In the genomic region with DNA sequence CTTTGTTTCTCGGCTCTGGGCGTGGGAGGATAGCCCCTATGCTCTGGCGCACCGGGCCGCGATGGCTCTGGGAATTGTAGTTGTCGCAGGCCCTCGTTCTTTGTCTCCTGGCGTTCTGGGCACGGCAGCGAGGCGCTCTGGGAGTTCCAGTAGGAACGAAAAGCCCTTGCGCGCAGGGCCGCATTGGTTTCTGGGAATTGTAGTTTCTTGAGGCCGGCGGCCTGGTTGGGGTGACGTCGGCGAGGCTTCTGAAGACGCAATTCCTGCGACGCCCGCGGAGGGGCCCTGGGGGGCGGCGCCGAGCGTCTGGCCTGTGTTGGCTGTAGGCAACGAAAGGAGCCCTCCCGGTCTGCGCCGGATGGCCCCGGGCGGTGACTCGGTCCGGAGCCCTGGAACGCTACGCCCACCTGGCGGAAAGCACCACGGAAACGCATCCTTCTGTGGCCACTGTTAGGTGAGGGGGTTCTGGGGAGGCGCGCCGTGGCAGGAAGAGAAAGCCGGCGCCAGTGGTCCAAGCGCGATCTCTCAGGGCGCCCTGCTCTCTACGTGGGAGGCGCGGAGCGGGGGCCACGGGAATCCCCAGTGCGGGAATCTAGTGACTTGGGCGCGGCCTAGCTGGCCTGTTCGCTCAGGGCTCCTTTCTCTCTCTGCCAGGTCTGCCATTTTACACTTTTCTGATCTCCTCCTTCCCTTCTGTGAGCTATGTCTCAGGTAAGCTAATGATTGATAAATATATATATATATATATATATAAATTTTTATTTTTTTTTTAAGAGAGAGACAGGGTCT, we compare ENCODE assay signal across 1 cellular context.
TF ChIP-seq lines count a peak whose summit lies in the region.

A gene (plus strand): TSS at position 305 of the 789 bp plus-strand sequence. CDS start 398 bp downstream, at position 703.

TF ChIP-seq in HepG2, 621 proteins besides CTCF, POLR2A, EP300 and RAD21 (continued from another document and continues in another):
- TF ChIP-seq, protein P1, sequence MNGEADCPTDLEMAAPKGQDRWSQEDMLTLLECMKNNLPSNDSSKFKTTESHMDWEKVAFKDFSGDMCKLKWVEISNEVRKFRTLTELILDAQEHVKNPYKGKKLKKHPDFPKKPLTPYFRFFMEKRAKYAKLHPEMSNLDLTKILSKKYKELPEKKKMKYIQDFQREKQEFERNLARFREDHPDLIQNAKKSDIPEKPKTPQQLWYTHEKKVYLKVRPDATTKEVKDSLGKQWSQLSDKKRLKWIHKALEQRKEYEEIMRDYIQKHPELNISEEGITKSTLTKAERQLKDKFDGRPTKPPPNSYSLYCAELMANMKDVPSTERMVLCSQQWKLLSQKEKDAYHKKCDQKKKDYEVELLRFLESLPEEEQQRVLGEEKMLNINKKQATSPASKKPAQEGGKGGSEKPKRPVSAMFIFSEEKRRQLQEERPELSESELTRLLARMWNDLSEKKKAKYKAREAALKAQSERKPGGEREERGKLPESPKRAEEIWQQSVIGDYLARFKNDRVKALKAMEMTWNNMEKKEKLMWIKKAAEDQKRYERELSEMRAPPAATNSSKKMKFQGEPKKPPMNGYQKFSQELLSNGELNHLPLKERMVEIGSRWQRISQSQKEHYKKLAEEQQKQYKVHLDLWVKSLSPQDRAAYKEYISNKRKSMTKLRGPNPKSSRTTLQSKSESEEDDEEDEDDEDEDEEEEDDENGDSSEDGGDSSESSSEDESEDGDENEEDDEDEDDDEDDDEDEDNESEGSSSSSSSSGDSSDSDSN (CRISPR knock-in tag; IDR thresholded peaks at IDR 0.05) = peak; percentile 74; the same call in 1 of the 2 replicates
- TF ChIP-seq CREM (IDR thresholded peaks at IDR 0.05) = peak; percentile 90
- peak; percentile 63; the same call in 1 of the 2 replicates for TF ChIP-seq CREM (CRISPR knock-in tag; IDR thresholded peaks at IDR 0.05)
- TF ChIP-seq, protein P2, sequence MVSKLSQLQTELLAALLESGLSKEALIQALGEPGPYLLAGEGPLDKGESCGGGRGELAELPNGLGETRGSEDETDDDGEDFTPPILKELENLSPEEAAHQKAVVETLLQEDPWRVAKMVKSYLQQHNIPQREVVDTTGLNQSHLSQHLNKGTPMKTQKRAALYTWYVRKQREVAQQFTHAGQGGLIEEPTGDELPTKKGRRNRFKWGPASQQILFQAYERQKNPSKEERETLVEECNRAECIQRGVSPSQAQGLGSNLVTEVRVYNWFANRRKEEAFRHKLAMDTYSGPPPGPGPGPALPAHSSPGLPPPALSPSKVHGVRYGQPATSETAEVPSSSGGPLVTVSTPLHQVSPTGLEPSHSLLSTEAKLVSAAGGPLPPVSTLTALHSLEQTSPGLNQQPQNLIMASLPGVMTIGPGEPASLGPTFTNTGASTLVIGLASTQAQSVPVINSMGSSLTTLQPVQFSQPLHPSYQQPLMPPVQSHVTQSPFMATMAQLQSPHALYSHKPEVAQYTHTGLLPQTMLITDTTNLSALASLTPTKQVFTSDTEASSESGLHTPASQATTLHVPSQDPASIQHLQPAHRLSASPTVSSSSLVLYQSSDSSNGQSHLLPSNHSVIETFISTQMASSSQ (IDR thresholded peaks at IDR 0.05; ENCODE audit: low read depth) = no peak
- TF ChIP-seq, protein P2 (CRISPR knock-in tag; IDR thresholded peaks at IDR 0.05; ENCODE audit: borderline replicate concordance) = no peak
- TF ChIP-seq, protein P3, sequence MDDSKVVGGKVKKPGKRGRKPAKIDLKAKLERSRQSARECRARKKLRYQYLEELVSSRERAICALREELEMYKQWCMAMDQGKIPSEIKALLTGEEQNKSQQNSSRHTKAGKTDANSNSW (CRISPR knock-in tag; IDR thresholded peaks at IDR 0.05; ENCODE audit: borderline replicate concordance) = 0 out of 2 replicates have a peak, but pooled peaks have one; percentile 43
- no peak; the same call in 1 of the 2 replicates for TF ChIP-seq ZBTB3 (CRISPR knock-in tag; IDR thresholded peaks at IDR 0.05; ENCODE audit: borderline replicate concordance, low read depth)
- TF ChIP-seq RXRA (CRISPR knock-in tag; IDR thresholded peaks at IDR 0.05) = peak; percentile 22; the same call in 1 of the 2 replicates
- no peak; the same call in 1 of the 2 replicates for TF ChIP-seq GABPA (IDR thresholded peaks at IDR 0.05; ENCODE audit: low read depth, low read length)
- TF ChIP-seq GABPA (CRISPR knock-in tag; IDR thresholded peaks at IDR 0.05; ENCODE audit: low read depth) = peak; percentile 76; the same call in 1 of the 2 replicates
- no peak for TF ChIP-seq ZNF263 (CRISPR knock-in tag; IDR thresholded peaks at IDR 0.05)
- TF ChIP-seq, protein P4, sequence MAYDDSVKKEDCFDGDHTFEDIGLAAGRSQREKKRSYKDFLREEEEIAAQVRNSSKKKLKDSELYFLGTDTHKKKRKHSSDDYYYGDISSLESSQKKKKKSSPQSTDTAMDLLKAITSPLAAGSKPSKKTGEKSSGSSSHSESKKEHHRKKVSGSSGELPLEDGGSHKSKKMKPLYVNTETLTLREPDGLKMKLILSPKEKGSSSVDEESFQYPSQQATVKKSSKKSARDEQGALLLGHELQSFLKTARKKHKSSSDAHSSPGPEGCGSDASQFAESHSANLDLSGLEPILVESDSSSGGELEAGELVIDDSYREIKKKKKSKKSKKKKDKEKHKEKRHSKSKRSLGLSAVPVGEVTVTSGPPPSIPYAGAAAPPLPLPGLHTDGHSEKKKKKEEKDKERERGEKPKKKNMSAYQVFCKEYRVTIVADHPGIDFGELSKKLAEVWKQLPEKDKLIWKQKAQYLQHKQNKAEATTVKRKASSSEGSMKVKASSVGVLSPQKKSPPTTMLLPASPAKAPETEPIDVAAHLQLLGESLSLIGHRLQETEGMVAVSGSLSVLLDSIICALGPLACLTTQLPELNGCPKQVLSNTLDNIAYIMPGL (CRISPR knock-in tag; IDR thresholded peaks at IDR 0.05; ENCODE audit: borderline replicate concordance in 1 of 2, low read depth in 1 of 2) = peak; percentile 15 to 74; a peak in 3 of 4 replicates
- TF ChIP-seq, protein P5, sequence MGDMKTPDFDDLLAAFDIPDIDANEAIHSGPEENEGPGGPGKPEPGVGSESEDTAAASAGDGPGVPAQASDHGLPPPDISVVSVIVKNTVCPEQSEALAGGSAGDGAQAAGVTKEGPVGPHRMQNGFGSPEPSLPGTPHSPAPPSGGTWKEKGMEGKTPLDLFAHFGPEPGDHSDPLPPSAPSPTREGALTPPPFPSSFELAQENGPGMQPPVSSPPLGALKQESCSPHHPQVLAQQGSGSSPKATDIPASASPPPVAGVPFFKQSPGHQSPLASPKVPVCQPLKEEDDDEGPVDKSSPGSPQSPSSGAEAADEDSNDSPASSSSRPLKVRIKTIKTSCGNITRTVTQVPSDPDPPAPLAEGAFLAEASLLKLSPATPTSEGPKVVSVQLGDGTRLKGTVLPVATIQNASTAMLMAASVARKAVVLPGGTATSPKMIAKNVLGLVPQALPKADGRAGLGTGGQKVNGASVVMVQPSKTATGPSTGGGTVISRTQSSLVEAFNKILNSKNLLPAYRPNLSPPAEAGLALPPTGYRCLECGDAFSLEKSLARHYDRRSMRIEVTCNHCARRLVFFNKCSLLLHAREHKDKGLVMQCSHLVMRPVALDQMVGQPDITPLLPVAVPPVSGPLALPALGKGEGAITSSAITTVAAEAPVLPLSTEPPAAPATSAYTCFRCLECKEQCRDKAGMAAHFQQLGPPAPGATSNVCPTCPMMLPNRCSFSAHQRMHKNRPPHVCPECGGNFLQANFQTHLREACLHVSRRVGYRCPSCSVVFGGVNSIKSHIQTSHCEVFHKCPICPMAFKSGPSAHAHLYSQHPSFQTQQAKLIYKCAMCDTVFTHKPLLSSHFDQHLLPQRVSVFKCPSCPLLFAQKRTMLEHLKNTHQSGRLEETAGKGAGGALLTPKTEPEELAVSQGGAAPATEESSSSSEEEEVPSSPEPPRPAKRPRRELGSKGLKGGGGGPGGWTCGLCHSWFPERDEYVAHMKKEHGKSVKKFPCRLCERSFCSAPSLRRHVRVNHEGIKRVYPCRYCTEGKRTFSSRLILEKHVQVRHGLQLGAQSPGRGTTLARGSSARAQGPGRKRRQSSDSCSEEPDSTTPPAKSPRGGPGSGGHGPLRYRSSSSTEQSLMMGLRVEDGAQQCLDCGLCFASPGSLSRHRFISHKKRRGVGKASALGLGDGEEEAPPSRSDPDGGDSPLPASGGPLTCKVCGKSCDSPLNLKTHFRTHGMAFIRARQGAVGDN (CRISPR knock-in tag; IDR thresholded peaks at IDR 0.05) = peak; percentile 79
- peak; percentile 61 for TF ChIP-seq SALL1 (CRISPR knock-in tag; IDR thresholded peaks at IDR 0.05)
- TF ChIP-seq U2AF1 (optimal IDR thresholded peaks at IDR 0.05; ENCODE audit: low read depth, low read length) = peak; percentile 25
- peak; percentile 53 for TF ChIP-seq KMT2A (CRISPR knock-in tag; IDR thresholded peaks at IDR 0.05)
- TF ChIP-seq MEIS2 (CRISPR knock-in tag; IDR thresholded peaks at IDR 0.05) = no peak; the same call in 1 of the 2 replicates
- TF ChIP-seq ELF1 (CRISPR knock-in tag; IDR thresholded peaks at IDR 0.05) = no peak; the same call in 1 of the 2 replicates
- TF ChIP-seq, protein P6, sequence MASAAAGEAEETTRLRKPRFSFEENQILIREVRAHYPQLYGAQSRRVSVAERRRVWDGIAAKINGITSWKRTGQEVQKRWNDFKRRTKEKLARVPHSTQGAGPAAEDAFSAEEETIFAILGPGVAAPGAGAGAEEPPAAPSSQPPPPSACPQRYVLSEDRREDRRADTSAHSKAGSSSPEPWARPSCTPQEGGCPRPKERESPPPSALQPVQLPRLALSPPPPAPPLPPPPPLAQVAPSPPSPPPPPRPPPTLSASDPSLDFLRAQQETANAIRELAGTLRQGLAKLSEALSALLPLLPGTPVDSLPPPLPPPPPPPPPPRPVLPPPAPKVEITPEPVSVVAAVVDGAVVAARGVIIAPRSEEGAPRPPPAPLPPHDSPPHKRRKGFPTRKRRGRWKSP (CRISPR knock-in tag; IDR thresholded peaks at IDR 0.05) = no peak
- no peak for TF ChIP-seq SOX13 (IDR thresholded peaks at IDR 0.05)
- 0 out of 4 replicates have a peak, but pooled peaks of 1 of the 2 experiments have one; percentile 7 for TF ChIP-seq SOX13 (CRISPR knock-in tag; conservative IDR thresholded peaks at IDR 0.05 in 1 of 2, IDR thresholded peaks at IDR 0.05 in 1 of 2)
- peak; percentile 64; the same call in 2 of the 3 replicates for TF ChIP-seq MXI1 (IDR thresholded peaks at IDR 0.05; ENCODE audit: borderline replicate concordance, low read depth, low read length)
- TF ChIP-seq, protein P7, sequence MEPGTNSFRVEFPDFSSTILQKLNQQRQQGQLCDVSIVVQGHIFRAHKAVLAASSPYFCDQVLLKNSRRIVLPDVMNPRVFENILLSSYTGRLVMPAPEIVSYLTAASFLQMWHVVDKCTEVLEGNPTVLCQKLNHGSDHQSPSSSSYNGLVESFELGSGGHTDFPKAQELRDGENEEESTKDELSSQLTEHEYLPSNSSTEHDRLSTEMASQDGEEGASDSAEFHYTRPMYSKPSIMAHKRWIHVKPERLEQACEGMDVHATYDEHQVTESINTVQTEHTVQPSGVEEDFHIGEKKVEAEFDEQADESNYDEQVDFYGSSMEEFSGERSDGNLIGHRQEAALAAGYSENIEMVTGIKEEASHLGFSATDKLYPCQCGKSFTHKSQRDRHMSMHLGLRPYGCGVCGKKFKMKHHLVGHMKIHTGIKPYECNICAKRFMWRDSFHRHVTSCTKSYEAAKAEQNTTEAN (CRISPR knock-in tag; conservative IDR thresholded peaks at IDR 0.05) = peak; percentile 36
- TF ChIP-seq, protein P8, sequence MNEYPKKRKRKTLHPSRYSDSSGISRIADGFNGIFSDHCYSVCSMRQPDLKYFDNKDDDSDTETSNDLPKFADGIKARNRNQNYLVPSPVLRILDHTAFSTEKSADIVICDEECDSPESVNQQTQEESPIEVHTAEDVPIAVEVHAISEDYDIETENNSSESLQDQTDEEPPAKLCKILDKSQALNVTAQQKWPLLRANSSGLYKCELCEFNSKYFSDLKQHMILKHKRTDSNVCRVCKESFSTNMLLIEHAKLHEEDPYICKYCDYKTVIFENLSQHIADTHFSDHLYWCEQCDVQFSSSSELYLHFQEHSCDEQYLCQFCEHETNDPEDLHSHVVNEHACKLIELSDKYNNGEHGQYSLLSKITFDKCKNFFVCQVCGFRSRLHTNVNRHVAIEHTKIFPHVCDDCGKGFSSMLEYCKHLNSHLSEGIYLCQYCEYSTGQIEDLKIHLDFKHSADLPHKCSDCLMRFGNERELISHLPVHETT (CRISPR knock-in tag; conservative IDR thresholded peaks at IDR 0.05) = peak; percentile 92; the same call in 1 of the 2 replicates
- peak; percentile 49 for TF ChIP-seq HOXA5 (CRISPR knock-in tag; IDR thresholded peaks at IDR 0.05)
- TF ChIP-seq TBP (CRISPR knock-in tag; IDR thresholded peaks at IDR 0.05) = 0 out of 2 replicates have a peak, but pooled peaks have one; percentile 36
- TF ChIP-seq CREB1 (IDR thresholded peaks at IDR 0.05) = peak; percentile 90
- TF ChIP-seq CREB1 (CRISPR knock-in tag; IDR thresholded peaks at IDR 0.05) = peak; percentile 93
- 0 out of 2 replicates have a peak, but pooled peaks have one; percentile 42 for TF ChIP-seq ZNF615 (CRISPR knock-in tag; IDR thresholded peaks at IDR 0.05; ENCODE audit: borderline replicate concordance)
- TF ChIP-seq ZNF546 (CRISPR knock-in tag; conservative IDR thresholded peaks at IDR 0.05) = no peak
- peak; percentile 85 for TF ChIP-seq ZNF143 (CRISPR knock-in tag; IDR thresholded peaks at IDR 0.05)
- TF ChIP-seq SUZ12 (IDR thresholded peaks at IDR 0.05; ENCODE audit: low read depth, low read length) = peak; percentile 56
- TF ChIP-seq ZNF605 (CRISPR knock-in tag; IDR thresholded peaks at IDR 0.05) = 0 out of 2 replicates have a peak, but pooled peaks have one; percentile 43
- no peak for TF ChIP-seq NONO (IDR thresholded peaks at IDR 0.05)
- TF ChIP-seq NONO (CRISPR knock-in tag; conservative IDR thresholded peaks at IDR 0.05) = peak; percentile 75
- TF ChIP-seq ZNF577 (CRISPR knock-in tag; IDR thresholded peaks at IDR 0.05; ENCODE audit: borderline replicate concordance, low read depth) = no peak
- TF ChIP-seq, protein P9, sequence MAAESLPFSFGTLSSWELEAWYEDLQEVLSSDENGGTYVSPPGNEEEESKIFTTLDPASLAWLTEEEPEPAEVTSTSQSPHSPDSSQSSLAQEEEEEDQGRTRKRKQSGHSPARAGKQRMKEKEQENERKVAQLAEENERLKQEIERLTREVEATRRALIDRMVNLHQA (CRISPR knock-in tag; IDR thresholded peaks at IDR 0.05) = 0 out of 2 replicates have a peak, but pooled peaks have one; percentile 39
- TF ChIP-seq RORA (CRISPR knock-in tag; IDR thresholded peaks at IDR 0.05) = 0 out of 2 replicates have a peak, but pooled peaks have one; percentile 72
- TF ChIP-seq ARNT2 (CRISPR knock-in tag; IDR thresholded peaks at IDR 0.05; ENCODE audit: low read depth) = peak; percentile 43; the same call in 1 of the 2 replicates
- no peak for TF ChIP-seq EHMT2 (IDR thresholded peaks at IDR 0.05; ENCODE audit: borderline replicate concordance, low read depth, low read length)
